ENCODE assay signal across 27 cellular contexts in the genomic region with DNA sequence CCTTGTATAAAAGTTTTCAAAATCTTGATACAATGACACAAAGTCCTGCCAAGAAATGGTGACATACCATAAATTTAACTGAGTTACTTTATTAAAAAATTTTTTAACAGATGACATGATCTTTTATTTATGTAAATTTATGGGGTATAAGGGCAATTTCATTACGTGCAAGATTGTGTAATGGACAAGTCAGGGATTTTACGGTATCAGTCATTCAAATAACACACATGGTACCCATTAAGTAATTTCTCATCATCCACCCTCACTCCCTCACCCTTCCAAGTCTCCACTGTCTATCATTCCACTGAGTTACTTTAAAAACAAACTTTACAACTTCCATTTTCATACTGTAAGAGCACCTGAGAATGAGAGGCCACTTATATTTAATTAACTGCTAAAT. TPM values are rescaled to one million over a fixed set of nuclear protein-coding genes. Genes with fewer than 3 reads are reported as not detected.
DNase-seq lines count a peak whose midpoint lies in the region; ATAC-seq and TF ChIP-seq lines count a peak whose summit lies in the region.
"Had no signal": no experiment of that assay in that cellular context is flagged by ENCODE, and none has a peak within 500 bp of the region (broad histone marks: within the 10 kb centered on the region; RNA-seq: fewer than 3 reads in every experiment).

No MANE protein-coding gene starts in this region.

- H3K4me3 ChIP-seq in CD8-positive, alpha-beta memory T cell (ENCODE audit: low read length) = no peak overlapping the region
- no peak overlapping the region for H3K4me3 ChIP-seq in fibroblast of the aortic adventitia (ENCODE audit: low read depth, low read length)
- no peak overlapping the region for H3K4me3 ChIP-seq in tibial artery
- H3K4me3 ChIP-seq: breast epithelium, mucosa of descending colon, skin epidermis, suprapubic skin, uterus had no signal

- no peaks in the 10 kb centered on the region for H3K9me3 Mint-ChIP-seq in CD8-positive, alpha-beta memory T cell
- H3K9me3 Mint-ChIP-seq: activated naive CD4-positive, alpha-beta T cell treated with anti-CD3 and anti-CD28 coated beads for 36 hours; activated T-cell treated with anti-CD3 and anti-CD28 coated beads, Interleukin-2, amount 50 U/mL, for 4 hours had no signal

- H3K27me3 Mint-ChIP-seq in CD8-positive, alpha-beta memory T cell = no peaks in the 10 kb centered on the region

- H3K27ac ChIP-seq in CD8-positive, alpha-beta memory T cell (ENCODE audit: low read depth, low read length) = no peak overlapping the region
- H3K27ac ChIP-seq in tibial artery = no peak overlapping the region
- H3K27ac ChIP-seq: breast epithelium, KMS-11 had no signal

- CTCF ChIA-PET in CD8-positive, alpha-beta memory T cell (lab: Charles Lee) = no interaction called here

- peak overlapping the region in 1 of 7 donors; percentile 45 for H3K4me3 Mint-ChIP-seq in CD8-positive, alpha-beta memory T cell
- H3K4me3 Mint-ChIP-seq: activated naive CD4-positive, alpha-beta T cell treated with anti-CD3 and anti-CD28 coated beads for 36 hours; activated T-cell treated with anti-CD3 and anti-CD28 coated beads, Interleukin-2, amount 50 U/mL, for 4 hours; CD14-positive monocyte had no signal

- intact Hi-C loops in sciatic nerve (cut with DNase I) (no loop called here), tibial artery (cut with DNase I; ENCODE audit: low total_unique reads) (no loop called here)

- no peaks in the 10 kb centered on the region for H3K9me3 ChIP-seq in CD8-positive, alpha-beta memory T cell (ENCODE audit: low read length)
- H3K9me3 ChIP-seq in tibial artery = no peaks in the 10 kb centered on the region
- H3K9me3 ChIP-seq: breast epithelium, mucosa of descending colon, suprapubic skin, uterus had no signal

- H3K36me3 Mint-ChIP-seq in CD8-positive, alpha-beta memory T cell = peaks cover 0 to 37% (median 6%) of the 10 kb centered on the region in 3 donors

- H3K36me3 ChIP-seq in CD8-positive, alpha-beta memory T cell (ENCODE audit: insufficient read depth, low read length) = peaks cover 10% of the 10 kb centered on the region
- peaks cover 0 to 24% (median 18%) of the 10 kb centered on the region in 3 donors for H3K36me3 ChIP-seq in tibial artery
- H3K36me3 ChIP-seq: breast epithelium, uterus had no signal

- no peaks in the 10 kb centered on the region for H3K27me3 ChIP-seq in CD8-positive, alpha-beta memory T cell (ENCODE audit: insufficient read depth, low read length, poor library complexity, severe bottlenecking)
- no peaks in the 10 kb centered on the region for H3K27me3 ChIP-seq in tibial artery
- H3K27me3 ChIP-seq: breast epithelium, suprapubic skin, uterus had no signal

- peaks cover 22 to 43% (median 37%) of the 10 kb centered on the region in 3 donors for H3K4me1 Mint-ChIP-seq in CD8-positive, alpha-beta memory T cell

- peaks cover 14% of the 10 kb centered on the region for H3K4me1 ChIP-seq in CD8-positive, alpha-beta memory T cell (ENCODE audit: insufficient read depth, low read length)
- H3K4me1 ChIP-seq in tibial artery = peaks cover 0 to 30% (median 2%) of the 10 kb centered on the region in 4 donors
- H3K4me1 ChIP-seq: breast epithelium, uterus had no signal

- DNase-seq in CD8-positive, alpha-beta memory T cell = no peak
- DNase-seq in HS-5 (ENCODE audit: low read depth) (peak; percentile 33), fibroblast of the aortic adventitia (ENCODE audit: low read depth) (peak; percentile 68), sciatic nerve (ENCODE audit: low spot score) (no peak), tibial artery (no peak)
- DNase-seq: activated naive CD4-positive, alpha-beta T cell treated with anti-CD3 and anti-CD28 coated beads for 36 hours; activated T-cell treated with anti-CD3 and anti-CD28 coated beads, Interleukin-2, amount 50 U/mL, for 4 hours; amniotic stem cell; effector CD8-positive, alpha-beta T cell; erythroblast; kidney; mucosa of descending colon; MV-4-11; NCI-H2171 treated with DMSO at 0.1 percent for 48 hours; NCI-H524; NK-92 treated with Interleukin-12 subunit alpha and Interleukin-12 subunit beta, amount 100 ng/mL, for 24 hours; T-helper 1 cell; uterus had no signal

- TF ChIP-seq CTCF in fibroblast of the aortic adventitia (IDR thresholded peaks at IDR 0.05; ENCODE audit: insufficient read depth, low read length) (no peak), tibial artery (IDR thresholded peaks at IDR 0.05) (no peak)

- peak; percentile 66 for ATAC-seq in sciatic nerve
- no peak for ATAC-seq in HG02798 (IDR thresholded peaks at IDR 0.05; ENCODE audit: poor library complexity, unreplicated experiment)
- no peak for ATAC-seq in HG03378 (IDR thresholded peaks at IDR 0.05; ENCODE audit: unreplicated experiment)
- no peak for ATAC-seq in HG03095 (IDR thresholded peaks at IDR 0.05; ENCODE audit: unreplicated experiment)
- ATAC-seq: activated T-cell treated with anti-CD3 and anti-CD28 coated beads, Interleukin-2, amount 50 U/mL, for 4 hours; mucosa of descending colon; Panc1 had no signal

- POLR2A ChIA-PET in CD8-positive, alpha-beta memory T cell (lab: Charles Lee) = no interaction called here

- H3K27ac Mint-ChIP-seq in CD8-positive, alpha-beta memory T cell = peak overlapping the region in 5 of 8 donors; percentile 22 to 83 (median 46)
- H3K27ac Mint-ChIP-seq: activated naive CD4-positive, alpha-beta T cell treated with anti-CD3 and anti-CD28 coated beads for 36 hours had no signal

RNA-seq across cellular contexts. Expression of a gene that starts 37.4 kb away (rescaled TPM):
- 10 to 100 TPM; 24.1 to 27.5 TPM for total RNA-seq in CD8-positive, alpha-beta memory T cell
- 15.6 TPM for polyA plus RNA-seq in CD8-positive, alpha-beta memory T cell
- total RNA-seq in fibroblast of the aortic adventitia (ENCODE audit: low replicate concordance) (36.7 and 60.0 TPM in 2 replicates), sciatic nerve (65.1 TPM)

Comparison
In these comparisons a context has a peak if more than half of its experiments do, and no peak if none do; other contexts are left out.
1. DNase-seq: peak in HS-5 (single experiment) and fibroblast of the aortic adventitia (single experiment); none in CD8-positive, alpha-beta memory T cell (0 of 5), sciatic nerve (single experiment) and tibial artery (0 of 2).